Comparison of ENCODE assay signal across 21 cellular contexts in genomic region chr19:50795665-50796073, GRCh38. TPM values are rescaled to one million over a fixed set of nuclear protein-coding genes. Genes with fewer than 3 reads are reported as not detected.
A peak's percentile ranks its signal among the peaks of the same experiment; 100 is the strongest.
DNase-seq lines count a peak whose midpoint lies in the region; ATAC-seq and TF ChIP-seq lines count a peak whose summit lies in the region.
"Had no signal": no experiment of that assay in that cellular context is flagged by ENCODE, and none has a peak within 500 bp of the region (broad histone marks: within the 10 kb centered on the region; RNA-seq: fewer than 3 reads in every experiment).

No MANE protein-coding gene starts in this region.

- TF ChIP-seq EP300 in stomach (IDR thresholded peaks at IDR 0.05) = no peak

- no peaks in the 10 kb centered on the region for H3K9me2 ChIP-seq in GM23338 (ENCODE audit: insufficient read depth)

- H3K4me3 ChIP-seq in GM23338 (no peak overlapping the region), stomach (no peak overlapping the region)
- H3K4me3 ChIP-seq: adrenal gland, cardiac muscle cell, heart right ventricle, vagina had no signal

- no peak for TF ChIP-seq POLR2A in stomach (IDR thresholded peaks at IDR 0.05)

- peaks cover 10% of the 10 kb centered on the region for H3K36me3 ChIP-seq in GM23338 (ENCODE audit: insufficient read depth)
- peaks cover 12 to 50% (median 47%) of the 10 kb centered on the region in 4 donors for H3K36me3 ChIP-seq in stomach

- H3K27ac ChIP-seq in GM23338 (ENCODE audit: low read depth) (peak overlapping the region; percentile 90), RWPE1 (peak overlapping the region; percentile 63), stomach (no peak overlapping the region)
- H3K27ac ChIP-seq: adrenal gland, cardiac muscle cell, heart right ventricle, vagina had no signal

- peaks cover 41% of the 10 kb centered on the region for H3K36me3 Mint-ChIP-seq in activated CD8-positive, alpha-beta T cell treated with anti-CD3 and anti-CD28 coated beads for 36 hours (ENCODE audit: low read depth)
- peaks cover 17% of the 10 kb centered on the region for H3K36me3 Mint-ChIP-seq in activated CD8-positive, alpha-beta T cell treated with anti-CD3 and anti-CD28 coated beads, Interleukin-2, amount 10 ng/mL, durations not matched to agents 7 days and 5 days (ENCODE audit: low read depth)
- peaks cover 47% of the 10 kb centered on the region for H3K36me3 Mint-ChIP-seq in GM23338 (ENCODE audit: low read depth)
- H3K36me3 Mint-ChIP-seq in nephron progenitor cell (ENCODE audit: low read depth) = peaks cover 7% of the 10 kb centered on the region

- H3K4me2 ChIP-seq in GM23338 = no peak overlapping the region

- H3F3A ChIP-seq in GM23338 (replicated peaks; ENCODE audit: low read depth) = peaks cover 47% of the 10 kb centered on the region

- H3K4me3 Mint-ChIP-seq in activated CD8-positive, alpha-beta T cell treated with anti-CD3 and anti-CD28 coated beads for 36 hours = no peak overlapping the region
- H3K4me3 Mint-ChIP-seq in activated CD8-positive, alpha-beta T cell treated with anti-CD3 and anti-CD28 coated beads, Interleukin-2, amount 10 ng/mL, durations not matched to agents 7 days and 5 days = no peak overlapping the region
- H3K4me3 Mint-ChIP-seq in GM23338 (no peak overlapping the region), nephron progenitor cell (no peak overlapping the region)
- H3K4me3 Mint-ChIP-seq: HFFc6 had no signal

- H3K9me3 Mint-ChIP-seq in activated CD8-positive, alpha-beta T cell treated with anti-CD3 and anti-CD28 coated beads for 36 hours = no peaks in the 10 kb centered on the region
- no peaks in the 10 kb centered on the region for H3K9me3 Mint-ChIP-seq in activated CD8-positive, alpha-beta T cell treated with anti-CD3 and anti-CD28 coated beads, Interleukin-2, amount 10 ng/mL, durations not matched to agents 7 days and 5 days (ENCODE audit: insufficient read depth)
- H3K9me3 Mint-ChIP-seq in GM23338 (peaks cover 6% of the 10 kb centered on the region), nephron progenitor cell (no peaks in the 10 kb centered on the region)
- H3K9me3 Mint-ChIP-seq: HFFc6 had no signal

- POLR2A ChIA-PET in activated CD8-positive, alpha-beta T cell treated with anti-CD3 and anti-CD28 coated beads for 36 hours (lab: Charles Lee) = interaction anchor here (0.6 to 9.4 kb wide), 12 partner anchors 7 to 72 kb away, joined by 3 to 99 read pairs (median 4); partner anchors contain the start of gene CLEC11A
- POLR2A ChIA-PET in activated CD8-positive, alpha-beta T cell treated with anti-CD3 and anti-CD28 coated beads, Interleukin-2, amount 10 ng/mL, durations not matched to agents 7 days and 5 days (lab: Charles Lee) = interaction anchor here (0.7 to 5.0 kb wide), 2 partner anchors 9 to 373 kb away, joined by 3 to 29 read pairs; no protein-coding TSS in a partner anchor
- POLR2A ChIA-PET in RWPE1 (lab: Yijun Ruan, JAX; ENCODE audit: low non-redundant PET) = no interaction called here

- H3K9me3 ChIP-seq in stomach = no peaks in the 10 kb centered on the region
- H3K9me3 ChIP-seq: adrenal gland, heart right ventricle, vagina had no signal

- H2AFZ ChIP-seq in GM23338 = no peak overlapping the region

- H3K27me3 Mint-ChIP-seq in activated CD8-positive, alpha-beta T cell treated with anti-CD3 and anti-CD28 coated beads for 36 hours = no peaks in the 10 kb centered on the region
- no peaks in the 10 kb centered on the region for H3K27me3 Mint-ChIP-seq in activated CD8-positive, alpha-beta T cell treated with anti-CD3 and anti-CD28 coated beads, Interleukin-2, amount 10 ng/mL, durations not matched to agents 7 days and 5 days (ENCODE audit: low read depth)
- H3K27me3 Mint-ChIP-seq in GM23338 (ENCODE audit: insufficient read depth, low read depth, poor library complexity) (peaks cover 34% of the 10 kb centered on the region), nephron progenitor cell (ENCODE audit: low read depth, poor library complexity) (no peaks in the 10 kb centered on the region)

- peak overlapping the region; percentile 34 for H3K27ac Mint-ChIP-seq in activated CD8-positive, alpha-beta T cell treated with anti-CD3 and anti-CD28 coated beads for 36 hours
- H3K27ac Mint-ChIP-seq in activated CD8-positive, alpha-beta T cell treated with anti-CD3 and anti-CD28 coated beads, Interleukin-2, amount 10 ng/mL, durations not matched to agents 7 days and 5 days = no peak overlapping the region
- H3K27ac Mint-ChIP-seq in GM23338 = peak overlapping the region; percentile 79; the same call in 1 of the 2 replicates
- peak overlapping the region; percentile 77 for H3K27ac Mint-ChIP-seq in nephron progenitor cell
- H3K27ac Mint-ChIP-seq: HFFc6 had no signal

- H3K79me2 ChIP-seq in GM23338 (replicated peaks; ENCODE audit: insufficient read depth) = peaks cover 14% of the 10 kb centered on the region

- DNase-seq in activated CD8-positive, alpha-beta T cell treated with anti-CD3 and anti-CD28 coated beads for 36 hours = no peak
- DNase-seq in activated CD8-positive, alpha-beta T cell treated with anti-CD3 and anti-CD28 coated beads, Interleukin-2, amount 10 ng/mL, durations not matched to agents 7 days and 5 days = no peak
- DNase-seq in GM23338 (ENCODE audit: low spot score) (no peak), RWPE1 (ENCODE audit: low spot score) (no peak), nephron progenitor cell (no peak), stomach (no peak), AG08396 (ENCODE audit: low spot score) (no peak), kidney glomerular epithelial cell (lab: John Stamatoyannopoulos, UW) (no peak)
- DNase-seq: activated T-cell treated with anti-CD3 and anti-CD28 coated beads, Interleukin-2, amount 50 U/mL, for 1 hour; adrenal gland; effector CD4-positive, alpha-beta T cell; heart right ventricle; HFFc6; islet precursor cell; NCI-H2081 treated with DMSO at 0.1 percent for 48 hours; T-helper 1 cell had no signal

- H3K4me1 ChIP-seq in GM23338 (ENCODE audit: insufficient read depth) (peaks cover 9% of the 10 kb centered on the region), stomach (peaks cover 0 to 8% (median 0%) of the 10 kb centered on the region in 4 donors)
- H3K4me1 ChIP-seq: heart right ventricle had no signal

- CTCF ChIA-PET in activated CD8-positive, alpha-beta T cell treated with anti-CD3 and anti-CD28 coated beads for 36 hours (lab: Charles Lee) = interaction anchor here (1.6 kb wide), 1 partner anchor 126 kb away, joined by 13 read pairs; no protein-coding TSS in a partner anchor
- CTCF ChIA-PET in activated CD8-positive, alpha-beta T cell treated with anti-CD3 and anti-CD28 coated beads, Interleukin-2, amount 10 ng/mL, durations not matched to agents 7 days and 5 days (lab: Charles Lee) = interaction anchor here (0.6 to 1.0 kb wide), 2 partner anchors 12 to 126 kb away, joined by 3 to 4 read pairs; no protein-coding TSS in a partner anchor
- CTCF ChIA-PET in RWPE1 (lab: Yijun Ruan, JAX) = interaction anchor here (0.5 to 1.7 kb wide), 3 partner anchors 221 to 1893 kb away, joined by 3 to 7 read pairs (median 3); no protein-coding TSS in a partner anchor

- H3K27me3 ChIP-seq in GM23338 (ENCODE audit: insufficient read depth) (no peaks in the 10 kb centered on the region), stomach (peaks cover 0 to 8% (median 0%) of the 10 kb centered on the region in 3 donors)
- H3K27me3 ChIP-seq: adrenal gland, cardiac muscle cell, vagina had no signal

- TF ChIP-seq CTCF in activated CD8-positive, alpha-beta T cell treated with anti-CD3 and anti-CD28 coated beads for 36 hours (IDR thresholded peaks at IDR 0.05) = no peak
- TF ChIP-seq CTCF in GM23338 (conservative IDR thresholded peaks at IDR 0.05; ENCODE audit: low read depth in 2 of 2) = no peak
- TF ChIP-seq CTCF in RWPE1 (conservative IDR thresholded peaks at IDR 0.05; ENCODE audit: low read depth) = no peak
- no peak for TF ChIP-seq CTCF in nephron progenitor cell (IDR thresholded peaks at IDR 0.05)
- no peak for TF ChIP-seq CTCF in stomach (IDR thresholded peaks at IDR 0.05)

- 72 to 100% (median 84%) methylated on average over 2 to 4 of the region's 4 CpGs for WGBS in stomach, 5 donors

- intact Hi-C loops in activated CD8-positive, alpha-beta T cell treated with anti-CD3 and anti-CD28 coated beads for 36 hours (cut with micrococcal nuclease) = no loop called here
- intact Hi-C loops in stomach (cut with DNase I; ENCODE audit: low total_unique reads) = no loop called here

- no peak for ATAC-seq in activated CD8-positive, alpha-beta T cell treated with anti-CD3 and anti-CD28 coated beads for 36 hours
- no peak for ATAC-seq in activated CD8-positive, alpha-beta T cell treated with anti-CD3 and anti-CD28 coated beads, Interleukin-2, amount 10 ng/mL, durations not matched to agents 7 days and 5 days
- ATAC-seq in GM23338 = no peak

- H3K4me1 Mint-ChIP-seq in activated CD8-positive, alpha-beta T cell treated with anti-CD3 and anti-CD28 coated beads for 36 hours (ENCODE audit: low read depth) = peaks cover 14% of the 10 kb centered on the region
- peaks cover 9% of the 10 kb centered on the region for H3K4me1 Mint-ChIP-seq in activated CD8-positive, alpha-beta T cell treated with anti-CD3 and anti-CD28 coated beads, Interleukin-2, amount 10 ng/mL, durations not matched to agents 7 days and 5 days (ENCODE audit: low read depth)
- H3K4me1 Mint-ChIP-seq in GM23338 (peaks cover 9% of the 10 kb centered on the region; the same call in 2 of the 3 replicates), nephron progenitor cell (peaks cover 7% of the 10 kb centered on the region)

- peaks cover 49% of the 10 kb centered on the region for H4K20me1 ChIP-seq in GM23338 (replicated peaks; ENCODE audit: insufficient read depth)

RNA-seq across cellular contexts. Expression of gene ACP4, which starts 5.5 kb away (rescaled TPM):
- not detected for total RNA-seq in activated CD8-positive, alpha-beta T cell treated with anti-CD3 and anti-CD28 coated beads for 36 hours
- total RNA-seq in activated CD8-positive, alpha-beta T cell treated with anti-CD3 and anti-CD28 coated beads, Interleukin-2, amount 10 ng/mL, durations not matched to agents 7 days and 5 days = not detected
- total RNA-seq in GM23338 (2014; rRNA removed; shearing (Covaris generic)) = not detected in 2 replicates
- polyA plus RNA-seq in GM23338 (2016; fragmentation: Nextera tagmentation; extraction: Ambion mirVana) (not detected in 2 replicates), stomach (not detected)
- total RNA-seq in stomach = not detected
- total RNA-seq: adrenal gland, cardiac muscle cell, fibroblast of lung, heart right ventricle, HFFc6, mesenteric fat pad, renal cortical epithelial cell, vagina had no signal
- polyA plus RNA-seq: adrenal gland, fibroblast of lung, heart right ventricle had no signal

RNA-seq across cellular contexts. Expression of gene GPR32, which starts 25.4 kb away (rescaled TPM):
- not detected for total RNA-seq in activated CD8-positive, alpha-beta T cell treated with anti-CD3 and anti-CD28 coated beads for 36 hours
- not detected for total RNA-seq in activated CD8-positive, alpha-beta T cell treated with anti-CD3 and anti-CD28 coated beads, Interleukin-2, amount 10 ng/mL, durations not matched to agents 7 days and 5 days
- not detected in 2 replicates for total RNA-seq in GM23338 (2014; rRNA removed; shearing (Covaris generic))
- polyA plus RNA-seq in GM23338 (2016; fragmentation: Nextera tagmentation; extraction: Ambion mirVana) = not detected in 2 replicates
- total RNA-seq in stomach = not detected
- not detected for polyA plus RNA-seq in stomach
- total RNA-seq: adrenal gland, cardiac muscle cell, fibroblast of lung, heart right ventricle, HFFc6, mesenteric fat pad, renal cortical epithelial cell, vagina had no signal
- polyA plus RNA-seq: adrenal gland, cardiac muscle cell, fibroblast of lung, heart right ventricle had no signal

RNA-seq across cellular contexts. Expression of gene KLK1, which starts 27.9 kb away (rescaled TPM):
- total RNA-seq in activated CD8-positive, alpha-beta T cell treated with anti-CD3 and anti-CD28 coated beads for 36 hours = under 1 TPM; 0.65 to 0.83 TPM
- total RNA-seq in activated CD8-positive, alpha-beta T cell treated with anti-CD3 and anti-CD28 coated beads, Interleukin-2, amount 10 ng/mL, durations not matched to agents 7 days and 5 days = under 1 TPM; 0.45 to 0.47 TPM
- 0.31 TPM in 1 of 2 replicates, not detected in the other for total RNA-seq in GM23338 (2014; rRNA removed; shearing (Covaris generic))
- polyA plus RNA-seq in GM23338 (2016; fragmentation: Nextera tagmentation; extraction: Ambion mirVana) = 2.4 and 3.0 TPM in 2 replicates
- total RNA-seq in stomach = 10 to 100 TPM in 1 of 5 donors, 1 to 10 TPM in 1, not detected in 3; 4.1 to 55.0 TPM
- polyA plus RNA-seq in stomach = 10 to 100 TPM in 1 of 3 donors, 1 to 10 TPM in 2; 6.0 to 12.8 (median 6.9) TPM
- total RNA-seq: cardiac muscle cell, fibroblast of lung, HFFc6, renal cortical epithelial cell, vagina had no signal
- polyA plus RNA-seq: cardiac muscle cell, fibroblast of lung had no signal

RNA-seq across cellular contexts. Expression of gene KLK15, which starts 37.7 kb away (rescaled TPM):
- not detected for total RNA-seq in activated CD8-positive, alpha-beta T cell treated with anti-CD3 and anti-CD28 coated beads for 36 hours
- total RNA-seq in activated CD8-positive, alpha-beta T cell treated with anti-CD3 and anti-CD28 coated beads, Interleukin-2, amount 10 ng/mL, durations not matched to agents 7 days and 5 days = not detected
- total RNA-seq in GM23338 (2014; rRNA removed; shearing (Covaris generic)) = not detected in 2 replicates
- polyA plus RNA-seq in GM23338 (2016; fragmentation: Nextera tagmentation; extraction: Ambion mirVana) (not detected in 2 replicates), stomach (not detected)
- total RNA-seq in stomach = not detected
- total RNA-seq: cardiac muscle cell, fibroblast of lung, heart right ventricle, HFFc6, mesenteric fat pad, renal cortical epithelial cell, vagina had no signal
- polyA plus RNA-seq: cardiac muscle cell, fibroblast of lung, heart right ventricle had no signal

RNA-seq across cellular contexts. Expression of gene KLK3, which starts 59.0 kb away (rescaled TPM):
- not detected for total RNA-seq in activated CD8-positive, alpha-beta T cell treated with anti-CD3 and anti-CD28 coated beads for 36 hours
- not detected for total RNA-seq in activated CD8-positive, alpha-beta T cell treated with anti-CD3 and anti-CD28 coated beads, Interleukin-2, amount 10 ng/mL, durations not matched to agents 7 days and 5 days
- not detected in 2 replicates for total RNA-seq in GM23338 (2014; rRNA removed; shearing (Covaris generic))
- 0.14 and 0.19 TPM in 2 replicates for polyA plus RNA-seq in GM23338 (2016; fragmentation: Nextera tagmentation; extraction: Ambion mirVana)
- total RNA-seq in stomach = 100 to 1,000 TPM in 1 of 5 donors, 10 to 100 TPM in 1, not detected in 3; 46.9 to 134 TPM
- not detected for polyA plus RNA-seq in stomach
- total RNA-seq: cardiac muscle cell, fibroblast of lung, heart right ventricle, HFFc6, mesenteric fat pad, renal cortical epithelial cell, vagina had no signal
- polyA plus RNA-seq: cardiac muscle cell, fibroblast of lung, heart right ventricle had no signal

Comparison
In these comparisons a context has a peak if more than half of its experiments do, and no peak if none do; other contexts are left out.
1. H3K27ac ChIP-seq: peak in GM23338 (single experiment) and RWPE1 (single experiment); none in stomach (0 of 5).